In the genomic region with DNA sequence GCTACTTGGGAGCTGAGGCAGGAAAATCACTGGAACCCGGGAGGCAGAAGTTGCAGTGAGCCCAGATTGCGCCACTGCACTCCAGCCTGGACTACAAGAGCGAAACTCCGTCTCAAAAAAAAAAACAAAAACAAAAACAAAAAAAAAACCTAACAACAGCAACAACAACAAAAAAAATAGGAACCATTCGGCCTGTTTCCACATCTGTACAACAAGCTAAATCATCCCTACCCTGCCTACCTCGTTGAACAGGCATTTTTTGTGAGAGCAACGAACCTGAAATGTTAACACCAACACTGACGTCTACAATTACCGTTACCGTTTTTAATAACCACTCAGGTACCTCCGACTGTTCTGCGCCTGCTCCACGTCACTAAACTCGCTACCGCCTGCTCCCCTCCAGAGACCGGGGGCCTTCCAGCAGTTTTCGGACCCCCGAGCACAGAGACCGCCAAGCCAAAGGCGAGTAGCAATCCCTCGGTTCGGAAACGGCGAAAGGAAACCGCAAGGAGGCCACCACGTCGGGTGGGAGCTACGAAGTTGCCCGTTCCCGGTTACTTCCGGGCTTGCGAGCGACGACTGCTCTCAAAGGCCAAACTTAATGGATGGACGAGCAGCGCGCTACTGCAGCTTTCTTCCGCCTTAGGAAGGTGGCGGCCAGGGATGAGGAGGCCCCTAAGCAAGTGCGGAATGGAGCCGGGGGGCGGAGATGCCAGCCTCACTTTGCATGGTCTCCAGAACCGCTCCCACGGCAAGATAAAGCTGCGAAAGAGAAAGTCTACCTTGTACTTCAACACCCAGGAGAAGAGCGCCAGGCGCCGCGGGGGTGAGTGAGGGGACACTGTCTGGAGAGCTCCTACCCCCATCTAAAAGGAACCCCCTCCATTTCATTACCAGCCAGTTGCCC, we compare ENCODE assay signal across 8 cellular contexts. TPM values are rescaled to one million over a fixed set of nuclear protein-coding genes. Genes with fewer than 3 reads are reported as not detected.
DNase-seq lines count a peak whose midpoint lies in the region; ATAC-seq and TF ChIP-seq lines count a peak whose summit lies in the region.

A gene (plus strand): TSS at position 635 of the 907 bp plus-strand sequence. CDS start 29 bp downstream, at position 664.
A gene with protein sequence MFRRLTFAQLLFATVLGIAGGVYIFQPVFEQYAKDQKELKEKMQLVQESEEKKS (minus strand): TSS at position 536 of the 907 bp plus-strand sequence. CDS start 1,331 bp downstream, outside the sequence.

- no peaks in the 10 kb centered on the region for H3K27me3 Mint-ChIP-seq in dendritic cell treated with granulocyte-macrophage colony-stimulating factor and Interleukin-4, amounts not matched to agents 40 ng/mL and 50 ng/mL, for 4 days

- H3K4me1 ChIP-seq in liver (ENCODE audit: control insufficient read depth in 4 of 4, insufficient read depth in 4 of 4, low read length in 3 of 4), result peaks cover 4 to 16% (median 9%) of the 10 kb centered on the region in 4 donors

- intact Hi-C loops in dendritic cell treated with granulocyte-macrophage colony-stimulating factor and Interleukin-4, amounts not matched to agents 40 ng/mL and 50 ng/mL, for 4 days (cut with micrococcal nuclease), result no loop called here

- H3K27me3 ChIP-seq in liver (ENCODE audit: control insufficient read depth in 4 of 4, insufficient read depth in 4 of 4, low read length in 3 of 4), result no peaks in the 10 kb centered on the region

- no peaks in the 10 kb centered on the region for H3K9me3 ChIP-seq in liver (ENCODE audit: control insufficient read depth in 4 of 4, low read length in 3 of 4)

- DNase-seq in C1 segment of cervical spinal cord (lab: John Stamatoyannopoulos, UW) (peak in 13 of 14 donors; percentile 28 to 86 (median 74)), NCI-H526 (lab: John Stamatoyannopoulos, UW) (peak; percentile 85 to 92)
- DNase-seq in activated CD4-positive, alpha-beta T cell treated with anti-CD3 and anti-CD28 coated beads, Interleukin-2, amount 50 U/mL, for 1 hour, result peak; percentile 70
- peak; percentile 72 for DNase-seq in stimulated activated CD4-positive, alpha-beta T cell treated with anti-CD3 and anti-CD28 coated beads, Interleukin-4, amount 100 ng/mL, for 1 hour

- under 1% methylated on average over 49 of the region's 49 CpGs for WGBS in liver

- H3K36me3 ChIP-seq in liver (ENCODE audit: control insufficient read depth in 4 of 4, insufficient read depth in 3 of 4, low read depth in 1 of 4, low read length in 3 of 4), result no peaks in the 10 kb centered on the region

- no peaks in the 10 kb centered on the region for H3K9me3 Mint-ChIP-seq in dendritic cell treated with granulocyte-macrophage colony-stimulating factor and Interleukin-4, amounts not matched to agents 40 ng/mL and 50 ng/mL, for 4 days

- peak within 1 kb of the TSS; percentile 85 to 87 (median 86) for H3K4me3 ChIP-seq in liver (ENCODE audit: low read depth in 1 of 3, low read length in 3 of 3)

- TF ChIP-seq RAD21 in liver (IDR thresholded peaks at IDR 0.05), result peak; percentile 26 to 49

- H3K9ac ChIP-seq in liver (ENCODE audit: low read depth in 1 of 2, low read length in 2 of 2), result peak within 1 kb of the TSS; percentile 72 to 97

- peaks cover 44% of the 10 kb centered on the region for H3K36me3 Mint-ChIP-seq in dendritic cell treated with granulocyte-macrophage colony-stimulating factor and Interleukin-4, amounts not matched to agents 40 ng/mL and 50 ng/mL, for 4 days (ENCODE audit: low read depth)

- ATAC-seq in GM19328 (IDR thresholded peaks at IDR 0.05; ENCODE audit: unreplicated experiment), result peak; percentile 90
- ATAC-seq in HG03469 (IDR thresholded peaks at IDR 0.05; ENCODE audit: unreplicated experiment), result peak; percentile 82

- peak within 1 kb of the TSS; percentile 94 to 97 for H3K27ac ChIP-seq in liver (ENCODE audit: low read depth in 1 of 2, low read length in 2 of 2)

- TF ChIP-seq CTCF in liver (IDR thresholded peaks at IDR 0.05; ENCODE audit: low read depth, low read length, missing input control), result no peak

- H3K4me3 Mint-ChIP-seq in dendritic cell treated with granulocyte-macrophage colony-stimulating factor and Interleukin-4, amounts not matched to agents 40 ng/mL and 50 ng/mL, for 4 days, result peak within 1 kb of the TSS; percentile 95

- H3K4me1 Mint-ChIP-seq in dendritic cell treated with granulocyte-macrophage colony-stimulating factor and Interleukin-4, amounts not matched to agents 40 ng/mL and 50 ng/mL, for 4 days (ENCODE audit: low read depth), result peaks cover 56% of the 10 kb centered on the region

- peak within 1 kb of the TSS; percentile 98 for H3K27ac Mint-ChIP-seq in dendritic cell treated with granulocyte-macrophage colony-stimulating factor and Interleukin-4, amounts not matched to agents 40 ng/mL and 50 ng/mL, for 4 days

TF ChIP-seq in liver, 16 proteins besides CTCF, POLR2A, EP300 and RAD21:
- TF ChIP-seq TAF1 (conservative IDR thresholded peaks at IDR 0.05) (peak; percentile 86), FOXA2 (IDR thresholded peaks at IDR 0.05) (no peak), JUND (IDR thresholded peaks at IDR 0.05) (no peak), NR2F2 (IDR thresholded peaks at IDR 0.05) (no peak), SP1 (IDR thresholded peaks at IDR 0.05) (no peak), RXRA (IDR thresholded peaks at IDR 0.05) (peak in 1 of 2 donors; percentile 53), HNF4G (IDR thresholded peaks at IDR 0.05) (no peak), HNF4A (conservative IDR thresholded peaks at IDR 0.05) (peak in 1 of 2 donors; percentile 29), FOXA1 (IDR thresholded peaks at IDR 0.05) (peak; percentile 27), EGR1 (IDR thresholded peaks at IDR 0.05; ENCODE audit: low read depth in 2 of 2) (peak in 1 of 2 donors; percentile 74), YY1 (IDR thresholded peaks at IDR 0.05) (peak; percentile 93), GABPA (IDR thresholded peaks at IDR 0.05 in 1 of 2, conservative IDR thresholded peaks at IDR 0.05 in 1 of 2) (peak in 1 of 2 donors; percentile 89)
- TF ChIP-seq, protein P1, sequence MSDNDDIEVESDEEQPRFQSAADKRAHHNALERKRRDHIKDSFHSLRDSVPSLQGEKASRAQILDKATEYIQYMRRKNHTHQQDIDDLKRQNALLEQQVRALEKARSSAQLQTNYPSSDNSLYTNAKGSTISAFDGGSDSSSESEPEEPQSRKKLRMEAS (IDR thresholded peaks at IDR 0.05), result peak; percentile 94
- TF ChIP-seq, protein P2, sequence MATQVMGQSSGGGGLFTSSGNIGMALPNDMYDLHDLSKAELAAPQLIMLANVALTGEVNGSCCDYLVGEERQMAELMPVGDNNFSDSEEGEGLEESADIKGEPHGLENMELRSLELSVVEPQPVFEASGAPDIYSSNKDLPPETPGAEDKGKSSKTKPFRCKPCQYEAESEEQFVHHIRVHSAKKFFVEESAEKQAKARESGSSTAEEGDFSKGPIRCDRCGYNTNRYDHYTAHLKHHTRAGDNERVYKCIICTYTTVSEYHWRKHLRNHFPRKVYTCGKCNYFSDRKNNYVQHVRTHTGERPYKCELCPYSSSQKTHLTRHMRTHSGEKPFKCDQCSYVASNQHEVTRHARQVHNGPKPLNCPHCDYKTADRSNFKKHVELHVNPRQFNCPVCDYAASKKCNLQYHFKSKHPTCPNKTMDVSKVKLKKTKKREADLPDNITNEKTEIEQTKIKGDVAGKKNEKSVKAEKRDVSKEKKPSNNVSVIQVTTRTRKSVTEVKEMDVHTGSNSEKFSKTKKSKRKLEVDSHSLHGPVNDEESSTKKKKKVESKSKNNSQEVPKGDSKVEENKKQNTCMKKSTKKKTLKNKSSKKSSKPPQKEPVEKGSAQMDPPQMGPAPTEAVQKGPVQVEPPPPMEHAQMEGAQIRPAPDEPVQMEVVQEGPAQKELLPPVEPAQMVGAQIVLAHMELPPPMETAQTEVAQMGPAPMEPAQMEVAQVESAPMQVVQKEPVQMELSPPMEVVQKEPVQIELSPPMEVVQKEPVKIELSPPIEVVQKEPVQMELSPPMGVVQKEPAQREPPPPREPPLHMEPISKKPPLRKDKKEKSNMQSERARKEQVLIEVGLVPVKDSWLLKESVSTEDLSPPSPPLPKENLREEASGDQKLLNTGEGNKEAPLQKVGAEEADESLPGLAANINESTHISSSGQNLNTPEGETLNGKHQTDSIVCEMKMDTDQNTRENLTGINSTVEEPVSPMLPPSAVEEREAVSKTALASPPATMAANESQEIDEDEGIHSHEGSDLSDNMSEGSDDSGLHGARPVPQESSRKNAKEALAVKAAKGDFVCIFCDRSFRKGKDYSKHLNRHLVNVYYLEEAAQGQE (IDR thresholded peaks at IDR 0.05), result peak; percentile 81
- TF ChIP-seq, protein P3, sequence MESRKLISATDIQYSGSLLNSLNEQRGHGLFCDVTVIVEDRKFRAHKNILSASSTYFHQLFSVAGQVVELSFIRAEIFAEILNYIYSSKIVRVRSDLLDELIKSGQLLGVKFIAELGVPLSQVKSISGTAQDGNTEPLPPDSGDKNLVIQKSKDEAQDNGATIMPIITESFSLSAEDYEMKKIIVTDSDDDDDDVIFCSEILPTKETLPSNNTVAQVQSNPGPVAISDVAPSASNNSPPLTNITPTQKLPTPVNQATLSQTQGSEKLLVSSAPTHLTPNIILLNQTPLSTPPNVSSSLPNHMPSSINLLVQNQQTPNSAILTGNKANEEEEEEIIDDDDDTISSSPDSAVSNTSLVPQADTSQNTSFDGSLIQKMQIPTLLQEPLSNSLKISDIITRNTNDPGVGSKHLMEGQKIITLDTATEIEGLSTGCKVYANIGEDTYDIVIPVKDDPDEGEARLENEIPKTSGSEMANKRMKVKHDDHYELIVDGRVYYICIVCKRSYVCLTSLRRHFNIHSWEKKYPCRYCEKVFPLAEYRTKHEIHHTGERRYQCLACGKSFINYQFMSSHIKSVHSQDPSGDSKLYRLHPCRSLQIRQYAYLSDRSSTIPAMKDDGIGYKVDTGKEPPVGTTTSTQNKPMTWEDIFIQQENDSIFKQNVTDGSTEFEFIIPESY (IDR thresholded peaks at IDR 0.05), result peak; percentile 94
- TF ChIP-seq, protein P4, sequence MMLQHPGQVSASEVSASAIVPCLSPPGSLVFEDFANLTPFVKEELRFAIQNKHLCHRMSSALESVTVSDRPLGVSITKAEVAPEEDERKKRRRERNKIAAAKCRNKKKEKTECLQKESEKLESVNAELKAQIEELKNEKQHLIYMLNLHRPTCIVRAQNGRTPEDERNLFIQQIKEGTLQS (IDR thresholded peaks at IDR 0.05), result no peak

RNA-seq across cellular contexts. Expression of the first gene that starts in this region (rescaled TPM):
- 1 to 10 TPM; 4.8 to 4.9 TPM for total RNA-seq in liver
- 1 to 10 TPM; 3.4 to 9.7 TPM for polyA plus RNA-seq in liver

RNA-seq across cellular contexts. Expression of the second gene that starts in this region (rescaled TPM):
- 1 to 10 TPM; 4.7 to 7.0 TPM for total RNA-seq in liver
- polyA plus RNA-seq in liver, result 10 to 100 TPM in 1 of 2 donors, 1 to 10 TPM in 1; 7.5 to 14.3 TPM

Comparison
In these comparisons a context has a peak if more than half of its experiments do, and no peak if none do; other contexts are left out.
1. Peak in every context shown above with its lines: DNase-seq, ATAC-seq, H3K4me3 ChIP-seq and H3K27ac ChIP-seq.